Comparison of ENCODE assay signal across 23 cellular contexts in the genomic region with DNA sequence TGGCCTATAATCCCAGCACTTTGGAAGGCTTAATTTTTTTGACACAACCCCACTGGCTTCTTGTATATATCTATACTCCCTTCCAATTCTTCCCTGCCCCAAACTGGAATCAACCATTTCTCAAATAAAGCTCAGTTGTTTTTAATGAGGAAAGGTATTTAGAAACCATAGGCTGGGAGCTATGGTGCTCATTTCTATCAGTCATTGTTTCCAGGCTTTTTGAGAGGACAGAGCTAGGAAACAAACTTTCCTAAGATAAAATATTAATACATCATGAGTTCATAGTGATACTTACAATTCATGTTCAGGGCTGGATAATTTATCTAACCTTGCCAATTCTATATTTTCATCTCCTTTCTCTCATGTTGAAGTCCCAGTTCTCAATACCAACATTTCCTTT. TPM values are rescaled to one million over a fixed set of nuclear protein-coding genes. Genes with fewer than 3 reads are reported as not detected.
DNase-seq lines count a peak whose midpoint lies in the region; ATAC-seq, FAIRE-seq and TF ChIP-seq lines count a peak whose summit lies in the region.
"Had no signal": no experiment of that assay in that cellular context is flagged by ENCODE, and none has a peak within 500 bp of the region (broad histone marks: within the 10 kb centered on the region; RNA-seq: fewer than 3 reads in every experiment).

No MANE protein-coding gene starts in this region.

- ATAC-seq in GM23338: no peak
- ATAC-seq in K562: no peak
- ATAC-seq in GM21447 (IDR thresholded peaks at IDR 0.05; ENCODE audit: unreplicated experiment): no peak
- ATAC-seq: A549; CD8-positive, alpha-beta T cell had no signal

- intact Hi-C loops in K562 (cut with micrococcal nuclease): no loop called here
- intact Hi-C loops in OCI-LY7 (cut with micrococcal nuclease; ENCODE audit: unreplicated experiment): no loop called here

- no peaks in the 10 kb centered on the region for H3K9me2 ChIP-seq in GM23338 (ENCODE audit: insufficient read depth)
- no peaks in the 10 kb centered on the region for H3K9me2 ChIP-seq in OCI-LY7 (ENCODE audit: insufficient read depth, low read length)

- H3K36me3 ChIP-seq in GM23338 (ENCODE audit: insufficient read depth) (peaks cover 15% of the 10 kb centered on the region; the same call in 1 of the 2 replicates), K562 (ENCODE audit: control insufficient read depth, insufficient read depth, low read length) (peaks cover 43% of the 10 kb centered on the region), OCI-LY7 (ENCODE audit: insufficient read depth, low read length) (peaks cover 54% of the 10 kb centered on the region)

- no peak overlapping the region for H3K9ac ChIP-seq in K562 (ENCODE audit: insufficient read depth in 1 of 2, low read depth in 2 of 2, low read length in 2 of 2)
- H3K9ac ChIP-seq: BLaER1 treated with 17β-estradiol and CSF1 and Interleukin-3, amounts not matched to agents 10 nM and 100 nM had no signal

- no peak overlapping the region for H3K4me3 Mint-ChIP-seq in GM23338
- peak overlapping the region; percentile 12 for H3K4me3 Mint-ChIP-seq in neural crest cell
- H3K4me3 Mint-ChIP-seq: B cell; CD4-positive, alpha-beta T cell; CD8-positive, alpha-beta T cell had no signal

- H3K4me1 ChIP-seq in GM23338 (ENCODE audit: insufficient read depth) (no peaks in the 10 kb centered on the region), K562 (replicated peaks in 1 of 2; ENCODE audit: control insufficient read depth in 2 of 2, insufficient read depth in 2 of 2, low read length in 2 of 2) (no peaks in the 10 kb centered on the region; a peak in 1 of 5 replicates), OCI-LY7 (ENCODE audit: insufficient read depth, low read length, poor library complexity, severe bottlenecking) (no peaks in the 10 kb centered on the region)
- H3K4me1 ChIP-seq: A549, Caco-2 had no signal

- H3K9me3 Mint-ChIP-seq in GM23338 (peaks cover 56% of the 10 kb centered on the region), neural crest cell (peaks cover 30% of the 10 kb centered on the region)
- H3K9me3 Mint-ChIP-seq: CD4-positive, alpha-beta T cell had no signal

- TF ChIP-seq EP300 in K562 (IDR thresholded peaks at IDR 0.05; ENCODE audit: low read length): no peak

- H3K4me1 Mint-ChIP-seq in GM23338: no peaks in the 10 kb centered on the region
- no peaks in the 10 kb centered on the region for H3K4me1 Mint-ChIP-seq in neural crest cell
- H3K4me1 Mint-ChIP-seq: B cell had no signal

- POLR2A ChIA-PET in K562 (lab: Yijun Ruan, JAX): interaction anchor here (1.2 kb wide), 1 partner anchor 19 kb away, joined by 3 read pairs; no protein-coding TSS in a partner anchor
- POLR2A ChIA-PET in OCI-LY7 (lab: Charles Lee): interaction anchor here (0.7 kb wide), 1 partner anchor 121 kb away, joined by 3 read pairs; no protein-coding TSS in a partner anchor
- POLR2A ChIA-PET in HEK293T (lab: Yijun Ruan, JAX): interaction anchor here (1.1 kb wide), 1 partner anchor 35 kb away, joined by 3 read pairs; no protein-coding TSS in a partner anchor

- H3K4me2 ChIP-seq in GM23338: no peak overlapping the region
- no peak overlapping the region for H3K4me2 ChIP-seq in K562 (ENCODE audit: insufficient read depth, low read length)
- no peak overlapping the region for H3K4me2 ChIP-seq in OCI-LY7 (ENCODE audit: low read length)
- H3K4me2 ChIP-seq: A549; BLaER1 treated with 17β-estradiol and CSF1 and Interleukin-3, amounts not matched to agents 10 nM and 100 nM had no signal

- H3K36me3 Mint-ChIP-seq in GM23338 (ENCODE audit: low read depth) (peaks cover 57% of the 10 kb centered on the region), neural crest cell (ENCODE audit: low read depth) (peaks cover 47% of the 10 kb centered on the region)

- H3K79me2 ChIP-seq in GM23338 (replicated peaks; ENCODE audit: insufficient read depth) (no peaks in the 10 kb centered on the region), K562 (ENCODE audit: control insufficient read depth, insufficient read depth, low read length) (no peaks in the 10 kb centered on the region), OCI-LY7 (ENCODE audit: insufficient read depth, low read depth, low read length) (no peaks in the 10 kb centered on the region)

- no peaks in the 10 kb centered on the region for H3F3A ChIP-seq in GM23338 (replicated peaks; ENCODE audit: low read depth)

- peaks cover 9% of the 10 kb centered on the region for H3K9me3 ChIP-seq in K562 (replicated peaks; ENCODE audit: control insufficient read depth, insufficient read depth, low read depth, low read length)
- H3K9me3 ChIP-seq in OCI-LY7 (ENCODE audit: low read length): peaks cover 13% of the 10 kb centered on the region; the same call in 1 of the 2 replicates

- peak overlapping the region; percentile 10; the same call in 1 of the 2 replicates for H3K27ac ChIP-seq in 22Rv1
- no peak overlapping the region for H3K27ac ChIP-seq in GM23338 (ENCODE audit: low read depth)
- no peak overlapping the region for H3K27ac ChIP-seq in K562 (ENCODE audit: extremely low read depth, low read depth, low read length)
- no peak overlapping the region for H3K27ac ChIP-seq in OCI-LY7 (ENCODE audit: low read depth, low read length, poor library complexity, severe bottlenecking)
- H3K27ac ChIP-seq: A549; BLaER1 treated with 17β-estradiol and CSF1 and Interleukin-3, amounts not matched to agents 10 nM and 100 nM; C4-2B had no signal

- H3K4me3 ChIP-seq in GM23338: no peak overlapping the region
- no peak overlapping the region for H3K4me3 ChIP-seq in K562
- no peak overlapping the region for H3K4me3 ChIP-seq in OCI-LY7 (ENCODE audit: low read depth, low read length, poor library complexity, severe bottlenecking)
- H3K4me3 ChIP-seq: A549; BLaER1 treated with 17β-estradiol and CSF1 and Interleukin-3, amounts not matched to agents 10 nM and 100 nM had no signal

- H2AFZ ChIP-seq in GM23338 (no peak overlapping the region), K562 (ENCODE audit: low read depth, low read length) (no peak overlapping the region), OCI-LY7 (ENCODE audit: low read length) (no peak overlapping the region)

- in situ Hi-C loops in K562 (cut with MboI): no loop called here

- H3K27ac Mint-ChIP-seq in GM23338 (no peak overlapping the region), neural crest cell (ENCODE audit: unreplicated experiment) (no peak overlapping the region)
- H3K27ac Mint-ChIP-seq: B cell; CD4-positive, alpha-beta T cell; CD8-positive, alpha-beta T cell had no signal

- no peak for TF ChIP-seq POLR2A in K562 (conservative IDR thresholded peaks at IDR 0.05)

- peaks cover 12% of the 10 kb centered on the region for H3K27me3 Mint-ChIP-seq in GM23338 (ENCODE audit: insufficient read depth, low read depth, poor library complexity)
- no peaks in the 10 kb centered on the region for H3K27me3 Mint-ChIP-seq in neural crest cell (ENCODE audit: low read depth)
- H3K27me3 Mint-ChIP-seq: B cell; CD4-positive, alpha-beta T cell had no signal

- TF ChIP-seq CTCF in 22Rv1 (IDR thresholded peaks at IDR 0.05) (no peak), GM23338 (conservative IDR thresholded peaks at IDR 0.05; ENCODE audit: low read depth in 2 of 2) (no peak), K562 (IDR thresholded peaks at IDR 0.05 in 2 of 3, conservative IDR thresholded peaks at IDR 0.05 in 1 of 3; ENCODE audit: insufficient read depth in 2 of 3, low read depth in 1 of 3, low read length in 3 of 3) (no peak), neural crest cell (conservative IDR thresholded peaks at IDR 0.05) (no peak), OCI-LY7 (conservative IDR thresholded peaks at IDR 0.05; ENCODE audit: low read length) (no peak)

- DNase-seq in GM23338 (ENCODE audit: low spot score): peak; percentile 2
- DNase-seq in K562 (ENCODE audit: extremely low read depth in 1 of 4, low spot score in 3 of 4): no peak
- no peak for DNase-seq in neural crest cell (ENCODE audit: low read depth, low spot score)
- DNase-seq in OCI-LY7 (ENCODE audit: low spot score): no peak
- DNase-seq in HK-2 (ENCODE audit: unreplicated experiment): no peak
- DNase-seq in HEK293T (ENCODE audit: extremely low spot score): no peak
- DNase-seq: AML-193; Caco-2; Calu3; CD4-positive, alpha-beta T cell; CD8-positive, alpha-beta T cell; DMS79 treated with DMSO at 0.1 percent for 48 hours; GF-D8 had no signal

- no peak for FAIRE-seq in K562 (lab: Jason Lieb, UNC)
- FAIRE-seq: A549, D721Med, G401.6, GM12891, GM19239 had no signal

- CTCF ChIA-PET in K562 (lab: Yijun Ruan, JAX; ENCODE audit: low intra/inter-chr PET ratio): no interaction called here
- CTCF ChIA-PET in OCI-LY7 (lab: Charles Lee; ENCODE audit: unreplicated experiment): interaction anchor here (0.5 kb wide), 1 partner anchor 21 kb away, joined by 7 read pairs; no protein-coding TSS in a partner anchor
- CTCF ChIA-PET in HEK293T (lab: Yijun Ruan, JAX): no interaction called here

- no peak for TF ChIP-seq RAD21 in K562 (CRISPR knock-in tag; conservative IDR thresholded peaks at IDR 0.05 in 1 of 2, IDR thresholded peaks at IDR 0.05 in 1 of 2)

- BruUV-seq in K562 (replicated peaks; lab: Mats Ljungman, UMichigan): no TSS peak
- no TSS peak for BruUV-seq in OCI-LY7 (replicated peaks; lab: Mats Ljungman, UMichigan)

- no peaks in the 10 kb centered on the region for H3K9me1 ChIP-seq in K562 (ENCODE audit: control insufficient read depth, insufficient read depth, low read length)

- no peaks in the 10 kb centered on the region for H3K27me3 ChIP-seq in GM23338 (ENCODE audit: insufficient read depth)
- no peaks in the 10 kb centered on the region for H3K27me3 ChIP-seq in K562 (ENCODE audit: control insufficient read depth in 2 of 2, insufficient read depth in 2 of 2, low read length in 2 of 2)
- H3K27me3 ChIP-seq: BLaER1 treated with 17β-estradiol and CSF1 and Interleukin-3, amounts not matched to agents 10 nM and 100 nM had no signal

- H4K20me1 ChIP-seq in GM23338 (replicated peaks; ENCODE audit: insufficient read depth) (no peaks in the 10 kb centered on the region), K562 (replicated peaks; ENCODE audit: control insufficient read depth, insufficient read depth, low read length) (no peaks in the 10 kb centered on the region), OCI-LY7 (ENCODE audit: insufficient read depth, low read length) (no peaks in the 10 kb centered on the region)
- H4K20me1 ChIP-seq: BLaER1 treated with 17β-estradiol and CSF1 and Interleukin-3, amounts not matched to agents 10 nM and 100 nM had no signal

RNA-seq across cellular contexts. Expression of gene BCOR, which starts 50.3 kb away (rescaled TPM):
- total RNA-seq in GM23338 (2014; rRNA removed; shearing (Covaris generic)): 60.8 TPM in 2 replicates
- polyA plus RNA-seq in GM23338 (2016; fragmentation: Nextera tagmentation; extraction: Ambion mirVana): 25.5 and 25.8 TPM in 2 replicates
- total RNA-seq in K562 (2011; cell fraction: chromatin; rRNA removed; ENCODE audit: low replicate concordance): 128 and 140 TPM in 2 replicates
- 71.6 and 74.4 TPM in 2 replicates for total RNA-seq in K562 (2011; cell fraction: nucleolus; rRNA removed)
- total RNA-seq in K562 (2011; cell fraction: nucleoplasm; rRNA removed): 97.0 and 135 TPM in 2 replicates
- total RNA-seq in K562 (2014; rRNA removed): 73.7 and 76.0 TPM in 2 replicates
- total RNA-seq in K562 (2014; rRNA removed; fragmentation: Illumina TruSeq; extraction: Trizol): 37.6 and 37.9 TPM in 2 replicates
- 33.0 and 36.6 TPM in 2 replicates for total RNA-seq in K562 (2015; rRNA removed; fragmentation: Illumina TruSeq; extraction: Trizol)
- total RNA-seq in K562 (2021): 98.3 and 113 TPM in 2 replicates
- polyA plus RNA-seq in K562 (2011; rRNA removed): 27.5 and 28.1 TPM in 2 replicates
- 30.1 and 38.0 TPM in 2 replicates for polyA plus RNA-seq in K562 (2011; cell fraction: cytosol; rRNA removed)
- 64.0 and 93.7 TPM in 2 replicates for polyA plus RNA-seq in K562 (2011; cell fraction: nucleus; rRNA removed)
- polyA plus RNA-seq in K562 (2012): 72.8 and 76.1 TPM in 2 replicates
- 88.1 and 98.5 TPM in 2 replicates for polyA plus RNA-seq in K562 (2014; fragmentation: Illumina TruSeq; extraction: Trizol)
- 10 to 100 TPM; 32.0 to 37.4 TPM for polyA plus RNA-seq in K562 (2014; fragmentation: Nextera tagmentation; extraction: Ambion mirVana)
- 44.4 and 64.6 TPM in 2 replicates for polyA plus RNA-seq in K562 (2014; rRNA removed)
- polyA minus RNA-seq in K562 (2011; rRNA and poly(A)+ RNA removed): 40.5 and 49.5 TPM in 2 replicates
- polyA minus RNA-seq in K562 (2011; cell fraction: cytosol; rRNA and poly(A)+ RNA removed): 105 and 120 TPM in 2 replicates
- 36.9 and 50.0 TPM in 2 replicates for polyA minus RNA-seq in K562 (2011; cell fraction: nucleus; rRNA and poly(A)+ RNA removed)
- 33.2 and 41.1 TPM in 2 replicates for total RNA-seq in neural crest cell
- total RNA-seq in OCI-LY7 (2014; rRNA removed; shearing (Covaris generic)): 55.6 and 64.3 TPM in 2 replicates
- total RNA-seq in OCI-LY7 (2022): 48.0 and 52.2 TPM in 2 replicates
